8 cellular contexts compared by ENCODE assay signal in the genomic region with DNA sequence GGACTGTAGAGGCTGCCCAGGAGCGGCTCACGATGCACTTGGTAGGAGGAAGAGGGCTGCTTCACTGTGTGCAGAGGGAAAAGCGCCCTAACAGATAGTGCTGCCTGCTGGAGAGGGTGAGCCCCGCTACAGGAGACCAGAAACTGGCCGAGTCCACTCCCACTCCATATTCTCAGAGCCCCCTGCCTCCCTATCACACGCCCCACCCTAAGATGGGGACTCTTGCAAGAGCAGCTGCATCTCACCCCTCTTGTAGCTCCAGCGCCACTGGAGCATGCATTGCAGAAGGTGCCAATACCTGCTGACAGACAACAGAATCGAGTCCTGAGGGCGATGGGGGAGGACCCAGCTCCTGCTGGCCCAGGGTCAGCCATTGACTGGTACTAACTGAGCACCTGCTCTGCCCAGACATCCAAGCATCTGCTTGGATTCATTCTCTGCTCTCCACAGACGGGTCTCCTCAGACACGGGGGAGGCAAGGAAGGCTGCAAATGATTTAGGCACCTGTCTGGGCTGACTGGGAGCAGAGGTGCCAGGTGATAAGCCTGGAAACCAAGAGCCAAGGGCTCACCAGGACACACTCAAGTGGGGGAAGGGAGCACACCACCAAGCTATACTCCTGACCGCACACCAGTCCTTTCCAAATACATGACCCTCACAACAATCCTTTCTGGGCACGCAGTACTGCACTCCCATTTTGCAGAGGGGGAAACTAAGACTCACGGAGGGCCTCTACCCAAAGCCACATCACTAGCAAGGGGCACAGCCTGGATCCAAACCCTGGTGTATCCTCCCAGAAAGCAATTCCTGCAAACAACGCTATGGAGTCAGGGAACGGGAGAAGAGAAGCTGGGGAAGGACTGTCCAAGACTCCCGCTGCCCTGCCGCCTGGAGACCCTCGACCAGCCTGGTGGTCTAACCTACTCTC.
DNase-seq lines count a peak whose midpoint lies in the region; TF ChIP-seq lines count a peak whose summit lies in the region.

No MANE protein-coding gene starts in this region.

- H3K36me3 ChIP-seq in BLaER1 = peaks cover 16% of the 10 kb centered on the region; the same call in 1 of the 2 replicates

- intact Hi-C loops in dendritic cell treated with granulocyte-macrophage colony-stimulating factor and Interleukin-4, amounts not matched to agents 40 ng/mL and 50 ng/mL, for 4 days (cut with micrococcal nuclease) = no loop called here

- peaks cover 17% of the 10 kb centered on the region for H3K36me3 Mint-ChIP-seq in dendritic cell treated with granulocyte-macrophage colony-stimulating factor and Interleukin-4, amounts not matched to agents 40 ng/mL and 50 ng/mL, for 4 days (ENCODE audit: low read depth)
- H3K36me3 Mint-ChIP-seq in nephron (ENCODE audit: low read depth) = no peaks in the 10 kb centered on the region

- H3K27ac ChIP-seq in BLaER1 = peak overlapping the region; percentile 82

- H3K27me3 Mint-ChIP-seq in dendritic cell treated with granulocyte-macrophage colony-stimulating factor and Interleukin-4, amounts not matched to agents 40 ng/mL and 50 ng/mL, for 4 days = peaks cover 3% of the 10 kb centered on the region
- H3K27me3 Mint-ChIP-seq in nephron (ENCODE audit: low read depth) = no peaks in the 10 kb centered on the region

- H3K9me3 ChIP-seq in BLaER1 = no peaks in the 10 kb centered on the region

- H4K20me1 ChIP-seq in BLaER1 = peaks cover 61% of the 10 kb centered on the region

- peak overlapping the region; percentile 91 for H3K27ac Mint-ChIP-seq in dendritic cell treated with granulocyte-macrophage colony-stimulating factor and Interleukin-4, amounts not matched to agents 40 ng/mL and 50 ng/mL, for 4 days
- H3K27ac Mint-ChIP-seq in nephron = peak overlapping the region; percentile 23 to 61 (median 54)

- peak overlapping the region; percentile 100 for H3K4me2 ChIP-seq in BLaER1

- H3K9me3 Mint-ChIP-seq in dendritic cell treated with granulocyte-macrophage colony-stimulating factor and Interleukin-4, amounts not matched to agents 40 ng/mL and 50 ng/mL, for 4 days = no peaks in the 10 kb centered on the region
- H3K9me3 Mint-ChIP-seq in nephron = no peaks in the 10 kb centered on the region

- H3K4me3 ChIP-seq in BLaER1 (peak overlapping the region; percentile 99), NB4 (ENCODE audit: low read depth, low read length) (peak overlapping the region; percentile 85)

- H3K4me3 Mint-ChIP-seq in dendritic cell treated with granulocyte-macrophage colony-stimulating factor and Interleukin-4, amounts not matched to agents 40 ng/mL and 50 ng/mL, for 4 days = peak overlapping the region; percentile 98
- H3K4me3 Mint-ChIP-seq in nephron = peak overlapping the region; percentile 97 to 98 (median 97)

- H3K9ac ChIP-seq in BLaER1 = peak overlapping the region; percentile 90

- CTCF ChIA-PET in GM10248 (lab: Yijun Ruan, JAX) = interaction anchor here (1.8 to 2.4 kb wide), 3 partner anchors 13 to 29 kb away, joined by 6 to 16 read pairs (median 6); no protein-coding TSS in a partner anchor

- POLR2A ChIA-PET in GM10248 (lab: Yijun Ruan, JAX) = no interaction called here

- TF ChIP-seq CTCF in NB4 (IDR thresholded peaks at IDR 0.05; ENCODE audit: low read depth, low read length) (no peak), nephron (IDR thresholded peaks at IDR 0.05; ENCODE audit: unreplicated experiment in 3 of 3) (no peak), GM10248 (IDR thresholded peaks at IDR 0.05; ENCODE audit: control extremely low read depth, extremely low read depth, low read depth, missing control alignments) (no peak)

- H3K4me1 ChIP-seq in BLaER1 = peaks cover 52% of the 10 kb centered on the region

- peaks cover 58% of the 10 kb centered on the region for H3K4me1 Mint-ChIP-seq in dendritic cell treated with granulocyte-macrophage colony-stimulating factor and Interleukin-4, amounts not matched to agents 40 ng/mL and 50 ng/mL, for 4 days (ENCODE audit: low read depth)
- peaks cover 32% of the 10 kb centered on the region for H3K4me1 Mint-ChIP-seq in nephron

- no peak for DNase-seq in NB4 (ENCODE audit: low read depth)
- DNase-seq in AG08396 (ENCODE audit: low spot score) = no peak
- DNase-seq in GM10248 (ENCODE audit: extremely low spot score) = no peak
- DNase-seq in hippocampal formation (lab: John Stamatoyannopoulos, UW) = no peak
- no peak for DNase-seq in dedifferentiated amniotic fluid mesenchymal stem cell (ENCODE audit: extremely low spot score)

- H3K27me3 ChIP-seq in BLaER1 = no peaks in the 10 kb centered on the region

- no peak for TF ChIP-seq POLR2A in NB4 (IDR thresholded peaks at IDR 0.05; ENCODE audit: extremely low read depth, insufficient read length)
